In genomic region chr10:99870051-99870730, GRCh38 we compare ENCODE assay signal across 12 cellular contexts.
DNase-seq lines count a peak whose midpoint lies in the region; ATAC-seq lines count a peak whose summit lies in the region.
"Had no signal": no experiment of that assay in that cellular context is flagged by ENCODE, and none has a peak within 500 bp of the region (broad histone marks: within the 10 kb centered on the region; RNA-seq: fewer than 3 reads in every experiment).

No MANE protein-coding gene starts in this region.

- peaks cover 19% of the 10 kb centered on the region for H3K9me3 Mint-ChIP-seq in activated T-helper 1 cell treated with anti-CD3 and anti-CD28 coated beads, Interleukin-12 subunit alpha, Interleukin-12 subunit beta, Interleukin-2, Interleukin-4 antibody, amounts not matched to agents 30 ng/mL and 10 ng/mL and 1 ng/mL, durations not matched to agents 14 hours and 24 hours and 36 hours

- H3K36me3 ChIP-seq in SJSA1, result peaks cover 7% of the 10 kb centered on the region
- H3K36me3 ChIP-seq: thyroid gland had no signal

- H3K4me1 Mint-ChIP-seq in activated T-helper 1 cell treated with anti-CD3 and anti-CD28 coated beads, Interleukin-12 subunit alpha, Interleukin-12 subunit beta, Interleukin-2, Interleukin-4 antibody, amounts not matched to agents 30 ng/mL and 10 ng/mL and 1 ng/mL, durations not matched to agents 14 hours and 24 hours and 36 hours (ENCODE audit: low read depth), result peaks cover 6% of the 10 kb centered on the region

- no peak for ATAC-seq in GM18867 (IDR thresholded peaks at IDR 0.05; ENCODE audit: unreplicated experiment)
- no peak for ATAC-seq in HG03175 (IDR thresholded peaks at IDR 0.05; ENCODE audit: unreplicated experiment)

- H3K4me3 ChIP-seq in SJSA1, result no peak overlapping the region
- H3K4me3 ChIP-seq: HAP-1, thyroid gland had no signal

- intact Hi-C loops in activated T-helper 1 cell treated with anti-CD3 and anti-CD28 coated beads, Interleukin-12 subunit alpha, Interleukin-12 subunit beta, Interleukin-2, Interleukin-4 antibody, amounts not matched to agents 30 ng/mL and 10 ng/mL and 1 ng/mL, durations not matched to agents 14 hours and 24 hours and 36 hours (cut with micrococcal nuclease), result loop anchor here (1.0 to 2.0 kb wide), 2 partner anchors 23 to 139 kb away; partner anchors contain the start of gene DNMBP

- no peak overlapping the region for H3K27ac ChIP-seq in SJSA1
- H3K27ac ChIP-seq: thyroid gland had no signal

- peaks cover 56% of the 10 kb centered on the region for H3K27me3 Mint-ChIP-seq in activated T-helper 1 cell treated with anti-CD3 and anti-CD28 coated beads, Interleukin-12 subunit alpha, Interleukin-12 subunit beta, Interleukin-2, Interleukin-4 antibody, amounts not matched to agents 30 ng/mL and 10 ng/mL and 1 ng/mL, durations not matched to agents 14 hours and 24 hours and 36 hours (ENCODE audit: insufficient read depth)

- DNase-seq in EH (ENCODE audit: low read depth), result peak; percentile 53
- peak; percentile 72 to 74 for DNase-seq in SJSA1 (ENCODE audit: low read depth in 1 of 2, low spot score in 2 of 2)
- DNase-seq in activated T-helper 1 cell treated with anti-CD3 and anti-CD28 coated beads, Interleukin-12 subunit alpha, Interleukin-12 subunit beta, Interleukin-2, Interleukin-4 antibody, amounts not matched to agents 30 ng/mL and 10 ng/mL and 1 ng/mL, durations not matched to agents 14 hours and 24 hours and 36 hours (ENCODE audit: low spot score), result peak; percentile 8
- peak; percentile 30 for DNase-seq in stimulated activated CD4-positive, alpha-beta T cell treated with anti-CD3 and anti-CD28 coated beads, Interleukin-12 subunit alpha, Interleukin-12 subunit beta, amount 100 ng/mL, for 4 hours
- no peak for DNase-seq in NOMO-1 treated with DMSO at 0.1 percent for 48 hours (lab: John Stamatoyannopoulos, UW; ENCODE audit: unreplicated experiment)
- no peak for DNase-seq in MV-4-11 (lab: John Stamatoyannopoulos, UW)
- DNase-seq: aorta, NCI-H2171 treated with DMSO at 0.1 percent for 48 hours, thyroid gland had no signal

- H3K4me3 Mint-ChIP-seq in activated T-helper 1 cell treated with anti-CD3 and anti-CD28 coated beads, Interleukin-12 subunit alpha, Interleukin-12 subunit beta, Interleukin-2, Interleukin-4 antibody, amounts not matched to agents 30 ng/mL and 10 ng/mL and 1 ng/mL, durations not matched to agents 14 hours and 24 hours and 36 hours, result peak overlapping the region; percentile 25

- peak overlapping the region; percentile 18 for H3K27ac Mint-ChIP-seq in activated T-helper 1 cell treated with anti-CD3 and anti-CD28 coated beads, Interleukin-12 subunit alpha, Interleukin-12 subunit beta, Interleukin-2, Interleukin-4 antibody, amounts not matched to agents 30 ng/mL and 10 ng/mL and 1 ng/mL, durations not matched to agents 14 hours and 24 hours and 36 hours

- peaks cover 50% of the 10 kb centered on the region for H3K4me1 ChIP-seq in SJSA1 (replicated peaks)
- H3K4me1 ChIP-seq: HAP-1 had no signal

- no peaks in the 10 kb centered on the region for H3K27me3 ChIP-seq in SJSA1 (replicated peaks)
- H3K27me3 ChIP-seq: thyroid gland had no signal

- H3K36me3 Mint-ChIP-seq in activated T-helper 1 cell treated with anti-CD3 and anti-CD28 coated beads, Interleukin-12 subunit alpha, Interleukin-12 subunit beta, Interleukin-2, Interleukin-4 antibody, amounts not matched to agents 30 ng/mL and 10 ng/mL and 1 ng/mL, durations not matched to agents 14 hours and 24 hours and 36 hours (ENCODE audit: low read depth), result peaks cover 3% of the 10 kb centered on the region

- no peaks in the 10 kb centered on the region for H3K9me3 ChIP-seq in SJSA1 (replicated peaks)
- H3K9me3 ChIP-seq: HAP-1, thyroid gland had no signal

Comparison
In these comparisons a context has a peak if more than half of its experiments do, and no peak if none do; other contexts are left out.
1. DNase-seq: peak in EH (single experiment), SJSA1 (2 of 2), activated T-helper 1 cell treated with anti-CD3 and anti-CD28 coated beads, Interleukin-12 subunit alpha, Interleukin-12 subunit beta, Interleukin-2, Interleukin-4 antibody, amounts not matched to agents 30 ng/mL and 10 ng/mL and 1 ng/mL, durations not matched to agents 14 hours and 24 hours and 36 hours (single experiment) and stimulated activated CD4-positive, alpha-beta T cell treated with anti-CD3 and anti-CD28 coated beads, Interleukin-12 subunit alpha, Interleukin-12 subunit beta, amount 100 ng/mL, for 4 hours (single experiment); none in NOMO-1 treated with DMSO at 0.1 percent for 48 hours (single experiment) and MV-4-11 (single experiment).